In genomic region chr21:38267991-38268858, GRCh38 we compare ENCODE assay signal across 1 cellular context.
TF ChIP-seq lines count a peak whose summit lies in the region.

No MANE protein-coding gene starts in this region.

TF ChIP-seq in K562, 482 proteins besides CTCF, POLR2A, EP300 and RAD21 (continued from another document):
- TF ChIP-seq MYBL2 (IDR thresholded peaks at IDR 0.05; ENCODE audit: low read depth) = no peak
- TF ChIP-seq MYBL2 (CRISPR knock-in tag; IDR thresholded peaks at IDR 0.05; ENCODE audit: borderline replicate concordance) = no peak
- TF ChIP-seq SPI1 (IDR thresholded peaks at IDR 0.05; ENCODE audit: borderline replicate concordance, low read depth, low read length) = peak; percentile 15; the same call in 1 of the 2 replicates
TF ChIP-seq in K562: peak in this region for 1.
